In the genomic region with DNA sequence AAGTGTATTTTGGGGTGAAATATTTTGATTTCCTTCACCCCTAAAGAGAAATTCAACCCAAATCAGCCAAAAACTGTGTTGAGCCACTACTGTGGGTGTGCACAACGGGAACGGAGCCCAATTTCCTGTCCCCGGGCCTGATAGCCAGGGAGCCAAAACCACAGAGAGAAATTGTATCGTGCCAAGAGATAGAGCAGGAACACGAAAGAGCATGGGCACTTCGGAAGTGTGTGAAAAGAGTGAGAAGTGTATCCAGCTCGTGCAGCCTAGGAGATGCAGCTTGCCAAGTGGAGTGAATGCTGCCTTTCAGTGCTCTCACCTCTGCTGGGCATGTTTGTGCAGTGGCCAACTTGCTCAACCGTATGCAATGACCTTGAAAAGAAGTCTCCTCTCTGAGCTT, we compare ENCODE assay signal across 10 cellular contexts. TPM values are rescaled to one million over a fixed set of nuclear protein-coding genes. Genes with fewer than 3 reads are reported as not detected.
DNase-seq lines count a peak whose midpoint lies in the region; ATAC-seq and TF ChIP-seq lines count a peak whose summit lies in the region.
"Had no signal": no experiment of that assay in that cellular context is flagged by ENCODE, and none has a peak within 500 bp of the region (broad histone marks: within the 10 kb centered on the region; RNA-seq: fewer than 3 reads in every experiment).

No MANE protein-coding gene starts in this region.

- no peaks in the 10 kb centered on the region for H3K36me3 ChIP-seq in psoas muscle (ENCODE audit: insufficient read depth in 1 of 2, low read depth in 1 of 2)

- peaks cover 11% of the 10 kb centered on the region for H3K4me1 ChIP-seq in psoas muscle

- H3K4me3 ChIP-seq in GM12865 (ENCODE audit: low read depth, low read length), result no peak overlapping the region
- no peak overlapping the region for H3K4me3 ChIP-seq in psoas muscle

- in situ Hi-C loops in SK-MEL-5 (cut with HindIII; ENCODE audit: low pct_unique_long_range_greater_than_20kb, low sequenced_read_pairs), result no loop called here

- no peak for TF ChIP-seq CTCF in GM12865 (IDR thresholded peaks at IDR 0.05; ENCODE audit: insufficient read depth, low read depth, low read length, missing control alignments)
- TF ChIP-seq CTCF in psoas muscle (IDR thresholded peaks at IDR 0.05), result no peak

- H3K27me3 ChIP-seq in psoas muscle (ENCODE audit: insufficient read depth in 3 of 3, low read length in 2 of 3), result no peaks in the 10 kb centered on the region

- intact Hi-C loops in psoas muscle (cut with DNase I), result no loop called here

- DNase-seq in GM12865 (ENCODE audit: low read depth) (peak; percentile 46), SK-MEL-5 (ENCODE audit: low read depth, low spot score) (peak; percentile 71), psoas muscle (peak; percentile 43 to 58), NCI-H1417 treated with DMSO at 0.1 percent for 48 hours (lab: John Stamatoyannopoulos, UW) (no peak), iPS-NIHi7 (ENCODE audit: extremely low spot score) (no peak)
- DNase-seq: activated T-cell treated with anti-CD3 and anti-CD28 coated beads, Interleukin-2, amount 50 U/mL, for 4 hours; NCI-H2081 treated with DMSO at 0.1 percent for 48 hours had no signal

- WGBS in psoas muscle, 3 donors, result 5 to 11% (median 7%) methylated on average over 8 of the region's 8 CpGs

- ATAC-seq in esophagus mucosa (peak; percentile 87), psoas muscle (peak; percentile 42 to 71 (median 60)), HG02884 (IDR thresholded peaks at IDR 0.05; ENCODE audit: unreplicated experiment) (no peak), HG03520 (IDR thresholded peaks at IDR 0.05; ENCODE audit: unreplicated experiment) (no peak)

- no peak overlapping the region for H3K27ac ChIP-seq in psoas muscle

- H3K9me3 ChIP-seq in psoas muscle, result no peaks in the 10 kb centered on the region

RNA-seq across cellular contexts. Expression of a gene that starts 19.4 kb away (rescaled TPM):
- total RNA-seq in SK-MEL-5 (2014; rRNA removed; shearing (Covaris generic)), result 12.6 and 13.9 TPM in 2 replicates
- 27.3 and 27.5 TPM in 2 replicates for polyA plus RNA-seq in SK-MEL-5 (2015; cell fraction: cytosol; rRNA removed)
- 17.7 and 28.5 TPM in 2 replicates for polyA plus RNA-seq in SK-MEL-5 (2015; cell fraction: nucleus; rRNA removed)
- total RNA-seq in esophagus mucosa (4.4 TPM), psoas muscle (100 to 1,000 TPM in 1 of 4 donors, 10 to 100 TPM in 2, 1 to 10 TPM in 1; 5.1 to 119 (median 44.0) TPM)
- 10 to 100 TPM; 60.2 to 77.0 (median 73.8) TPM for polyA plus RNA-seq in psoas muscle

RNA-seq across cellular contexts. Expression of a gene that starts 39.8 kb away (rescaled TPM):
- total RNA-seq in SK-MEL-5 (2014; rRNA removed; shearing (Covaris generic)), result 105 TPM in 2 replicates
- polyA plus RNA-seq in SK-MEL-5 (2015; cell fraction: cytosol; rRNA removed), result 59.5 and 71.9 TPM in 2 replicates
- 153 and 215 TPM in 2 replicates for polyA plus RNA-seq in SK-MEL-5 (2015; cell fraction: nucleus; rRNA removed)
- total RNA-seq in esophagus mucosa (49.3 TPM), psoas muscle (10 to 100 TPM; 45.3 to 70.3 (median 47.9) TPM)
- 100 to 1,000 TPM in 1 of 3 donors, 10 to 100 TPM in 2; 63.9 to 144 (median 97.3) TPM for polyA plus RNA-seq in psoas muscle

Comparison
In these comparisons a context has a peak if more than half of its experiments do, and no peak if none do; other contexts are left out.
1. DNase-seq: peak in GM12865 (single experiment), SK-MEL-5 (single experiment) and psoas muscle (2 of 2); none in NCI-H1417 treated with DMSO at 0.1 percent for 48 hours (single experiment) and iPS-NIHi7 (single experiment).
2. ATAC-seq: peak in esophagus mucosa (single experiment) and psoas muscle (4 of 4); none in HG02884 (single experiment) and HG03520 (single experiment).